ENCODE assay signal across 15 cellular contexts in genomic region chr7:79620291-79620690, GRCh38.
A peak's percentile ranks its signal among the peaks of the same experiment; 100 is the strongest.
DNase-seq lines count a peak whose midpoint lies in the region; ATAC-seq, FAIRE-seq and TF ChIP-seq lines count a peak whose summit lies in the region.
"Had no signal": no experiment of that assay in that cellular context is flagged by ENCODE, and none has a peak within 500 bp of the region (broad histone marks: within the 10 kb centered on the region; RNA-seq: fewer than 3 reads in every experiment).

No MANE protein-coding gene starts in this region.

- H3K36me3 Mint-ChIP-seq in activated naive CD4-positive, alpha-beta T cell treated with anti-CD3 and anti-CD28 coated beads, Interleukin-2, amount 10 ng/mL, durations not matched to agents 7 days and 5 days: no peaks in the 10 kb centered on the region
- H3K36me3 Mint-ChIP-seq: CD4-positive, CD25-positive, alpha-beta regulatory T cell had no signal

- H3K36me3 ChIP-seq in bronchial epithelial cell (ENCODE audit: control insufficient read depth, insufficient read depth, low read length) (no peaks in the 10 kb centered on the region), hepatocyte (replicated peaks; ENCODE audit: insufficient read depth, low read depth) (no peaks in the 10 kb centered on the region)
- H3K36me3 ChIP-seq: HAP-1 had no signal

- H3K4me3 ChIP-seq in bronchial epithelial cell (ENCODE audit: low read depth, low read length) (no peak overlapping the region), hepatocyte (no peak overlapping the region)
- H3K4me3 ChIP-seq: HAP-1, K562 had no signal

- TF ChIP-seq CTCF in bronchial epithelial cell (IDR thresholded peaks at IDR 0.05; ENCODE audit: insufficient read depth, low read length, severe bottlenecking): no peak
- no peak for TF ChIP-seq CTCF in hepatocyte (IDR thresholded peaks at IDR 0.05; ENCODE audit: poor library complexity)

- 45% methylated on average over 1 of the region's 1 CpG for WGBS in hepatocyte (ENCODE audit: low lambda C conversion rate, missing lambda C conversion rate)

- H3K9me3 ChIP-seq in hepatocyte (ENCODE audit: low read depth): no peaks in the 10 kb centered on the region
- H3K9me3 ChIP-seq: HAP-1 had no signal

- CTCF ChIA-PET in activated naive CD4-positive, alpha-beta T cell treated with anti-CD3 and anti-CD28 coated beads, Interleukin-2, amount 10 ng/mL, durations not matched to agents 7 days and 5 days (lab: Charles Lee): no interaction called here

- no peaks in the 10 kb centered on the region for H3K4me1 ChIP-seq in hepatocyte (ENCODE audit: insufficient read depth)
- H3K4me1 ChIP-seq: HAP-1 had no signal

- DNase-seq in HT-29 (ENCODE audit: low spot score) (peak; percentile 67), bronchial epithelial cell (ENCODE audit: low read depth) (peak; percentile 67), hepatocyte (ENCODE audit: low spot score) (peak; percentile 8), pulmonary artery endothelial cell (ENCODE audit: low read depth, low spot score) (peak; percentile 75), ACHN (no peak)
- no peak for DNase-seq in activated naive CD4-positive, alpha-beta T cell treated with anti-CD3 and anti-CD28 coated beads, Interleukin-2, amount 10 ng/mL, durations not matched to agents 7 days and 5 days
- DNase-seq: AML-193; CD4-positive, CD25-positive, alpha-beta regulatory T cell; NCI-H1436; NCI-H2029 treated with DMSO at 0.1 percent for 48 hours; NCI-H510A; NCI-H82 had no signal

- H2AFZ ChIP-seq in hepatocyte: no peak overlapping the region

- H3K9me2 ChIP-seq in hepatocyte (replicated peaks; ENCODE audit: insufficient read depth): no peaks in the 10 kb centered on the region

- no peak overlapping the region for H3K27ac Mint-ChIP-seq in activated naive CD4-positive, alpha-beta T cell treated with anti-CD3 and anti-CD28 coated beads, Interleukin-2, amount 10 ng/mL, durations not matched to agents 7 days and 5 days
- H3K27ac Mint-ChIP-seq: CD4-positive, CD25-positive, alpha-beta regulatory T cell had no signal

- no peaks in the 10 kb centered on the region for H3K4me1 Mint-ChIP-seq in activated naive CD4-positive, alpha-beta T cell treated with anti-CD3 and anti-CD28 coated beads, Interleukin-2, amount 10 ng/mL, durations not matched to agents 7 days and 5 days
- H3K4me1 Mint-ChIP-seq: CD4-positive, CD25-positive, alpha-beta regulatory T cell had no signal

- H3K27me3 ChIP-seq in bronchial epithelial cell (ENCODE audit: control insufficient read depth, insufficient read depth, low read length): no peaks in the 10 kb centered on the region
- no peaks in the 10 kb centered on the region for H3K27me3 ChIP-seq in hepatocyte

- in situ Hi-C loops in ACHN (cut with HindIII; ENCODE audit: low pct_ligation_motif_present, low pct_unique_long_range_greater_than_20kb, low sequenced_read_pairs): no loop called here

- FAIRE-seq in bronchial epithelial cell (lab: Jason Lieb, UNC): no peak
- FAIRE-seq: K562 had no signal

- no peaks in the 10 kb centered on the region for H3K27me3 Mint-ChIP-seq in activated naive CD4-positive, alpha-beta T cell treated with anti-CD3 and anti-CD28 coated beads, Interleukin-2, amount 10 ng/mL, durations not matched to agents 7 days and 5 days
- H3K27me3 Mint-ChIP-seq: CD4-positive, CD25-positive, alpha-beta regulatory T cell had no signal

- no peak for ATAC-seq in HG03457 (IDR thresholded peaks at IDR 0.05; ENCODE audit: unreplicated experiment)
- ATAC-seq: K562 had no signal

- H3K4me2 ChIP-seq in hepatocyte: no peak overlapping the region

- no peaks in the 10 kb centered on the region for H3K79me2 ChIP-seq in hepatocyte

- H3K9me3 Mint-ChIP-seq in activated naive CD4-positive, alpha-beta T cell treated with anti-CD3 and anti-CD28 coated beads, Interleukin-2, amount 10 ng/mL, durations not matched to agents 7 days and 5 days: peaks cover 3% of the 10 kb centered on the region

- H3K4me3 Mint-ChIP-seq in activated naive CD4-positive, alpha-beta T cell treated with anti-CD3 and anti-CD28 coated beads, Interleukin-2, amount 10 ng/mL, durations not matched to agents 7 days and 5 days: no peak overlapping the region
- H3K4me3 Mint-ChIP-seq: CD4-positive, CD25-positive, alpha-beta regulatory T cell had no signal

- no peak overlapping the region for H3K27ac ChIP-seq in hepatocyte

- H4K20me1 ChIP-seq in hepatocyte (ENCODE audit: insufficient read depth, poor library complexity, severe bottlenecking): no peaks in the 10 kb centered on the region

Comparison
In these comparisons a context has a peak if more than half of its experiments do, and no peak if none do; other contexts are left out.
1. DNase-seq: peak in HT-29 (single experiment), bronchial epithelial cell (single experiment), hepatocyte (single experiment) and pulmonary artery endothelial cell (single experiment); none in ACHN (single experiment) and activated naive CD4-positive, alpha-beta T cell treated with anti-CD3 and anti-CD28 coated beads, Interleukin-2, amount 10 ng/mL, durations not matched to agents 7 days and 5 days (single experiment).